12 cellular contexts compared by ENCODE assay signal in genomic region chr11:62852523-62853188, GRCh38. TPM values are rescaled to one million over a fixed set of nuclear protein-coding genes. Genes with fewer than 3 reads are reported as not detected.
A peak's percentile ranks its signal among the peaks of the same experiment; 100 is the strongest.
DNase-seq lines count a peak whose midpoint lies in the region; ATAC-seq, FAIRE-seq and TF ChIP-seq lines count a peak whose summit lies in the region.
"Had no signal": no experiment of that assay in that cellular context is flagged by ENCODE, and none has a peak within 500 bp of the region (broad histone marks: within the 10 kb centered on the region; RNA-seq: fewer than 3 reads in every experiment).

No MANE protein-coding gene starts in this region.

- H3K4me3 ChIP-seq in LNCaP clone FGC (ENCODE audit: low read depth, low read length) (peak overlapping the region; percentile 91), osteoblast (ENCODE audit: insufficient read depth, low read length) (no peak overlapping the region)

- no peak for ATAC-seq in HG03354 (IDR thresholded peaks at IDR 0.05; ENCODE audit: poor library complexity, severe bottlenecking, unreplicated experiment)
- ATAC-seq in GM18519 (IDR thresholded peaks at IDR 0.05; ENCODE audit: low FRiP score, unreplicated experiment) = no peak

- no peak for TF ChIP-seq CTCF in LNCaP clone FGC (IDR thresholded peaks at IDR 0.05; ENCODE audit: control insufficient read depth, extremely low read depth, insufficient read depth)
- no peak for TF ChIP-seq CTCF in brain (conservative IDR thresholded peaks at IDR 0.05)
- no peak for TF ChIP-seq CTCF in osteoblast (IDR thresholded peaks at IDR 0.05; ENCODE audit: extremely low read depth, low read depth, low read length)

- H3K4me1 ChIP-seq in osteoblast (ENCODE audit: insufficient read depth, low read length) = peaks cover 32% of the 10 kb centered on the region
- H3K4me1 ChIP-seq: parathyroid adenoma had no signal

- no peak overlapping the region for H2AFZ ChIP-seq in osteoblast (ENCODE audit: low read length)
- H2AFZ ChIP-seq: parathyroid adenoma had no signal

- H3K27me3 ChIP-seq in osteoblast (ENCODE audit: insufficient read depth, low read length) = no peaks in the 10 kb centered on the region

- peaks cover 36% of the 10 kb centered on the region for H3K79me2 ChIP-seq in osteoblast (ENCODE audit: insufficient read depth, low read length)

- H3K9me3 Mint-ChIP-seq in T-helper 1 cell treated with Interleukin-12 subunit alpha and Interleukin-12 subunit beta and Interleukin-4 antibody, amounts not matched to agents 30 μg/mL and 1 μg/mL, for 36 hours = no peaks in the 10 kb centered on the region
- H3K9me3 Mint-ChIP-seq in brain = peaks cover 0 to 4% (median 0%) of the 10 kb centered on the region in 5 experiments

- no peaks in the 10 kb centered on the region for H3K27me3 Mint-ChIP-seq in T-helper 1 cell treated with Interleukin-12 subunit alpha and Interleukin-12 subunit beta and Interleukin-4 antibody, amounts not matched to agents 30 μg/mL and 1 μg/mL, for 36 hours (ENCODE audit: low read depth)
- peaks cover 19% of the 10 kb centered on the region for H3K27me3 Mint-ChIP-seq in brain

- peak overlapping the region; percentile 94 for H3K4me2 ChIP-seq in osteoblast (ENCODE audit: insufficient read depth, low read length)

- no peak for DNase-seq in T-helper 1 cell
- no peak for DNase-seq in LNCaP clone FGC (ENCODE audit: low read depth)
- no peak for DNase-seq in osteoblast (ENCODE audit: insufficient read length, low spot score, missing footprints)
- DNase-seq in frontal cortex (ENCODE audit: low spot score in 2 of 2) = no peak
- DNase-seq: hippocampal formation, NCI-H69 had no signal

- H3K27ac ChIP-seq in osteoblast (ENCODE audit: low read depth, low read length) = no peak overlapping the region
- H3K27ac ChIP-seq: parathyroid adenoma had no signal

- FAIRE-seq in frontal cortex (lab: Jason Lieb, UNC) = no peak
- FAIRE-seq: A204.1 had no signal

- peak overlapping the region; percentile 97 for H3K4me3 Mint-ChIP-seq in T-helper 1 cell treated with Interleukin-12 subunit alpha and Interleukin-12 subunit beta and Interleukin-4 antibody, amounts not matched to agents 30 μg/mL and 1 μg/mL, for 36 hours
- H3K4me3 Mint-ChIP-seq in brain = peak overlapping the region; percentile 94 to 99 (median 96)

- peak overlapping the region; percentile 69 for H3K27ac Mint-ChIP-seq in T-helper 1 cell treated with Interleukin-12 subunit alpha and Interleukin-12 subunit beta and Interleukin-4 antibody, amounts not matched to agents 30 μg/mL and 1 μg/mL, for 36 hours
- H3K27ac Mint-ChIP-seq in brain = peak overlapping the region in 4 of 5 experiments; percentile 27 to 98 (median 77)

- peaks cover 37% of the 10 kb centered on the region for H3K36me3 ChIP-seq in osteoblast (ENCODE audit: insufficient read depth, low read length)

- H3K36me3 Mint-ChIP-seq in T-helper 1 cell treated with Interleukin-12 subunit alpha and Interleukin-12 subunit beta and Interleukin-4 antibody, amounts not matched to agents 30 μg/mL and 1 μg/mL, for 36 hours (ENCODE audit: low read depth) = peaks cover 44% of the 10 kb centered on the region
- H3K36me3 Mint-ChIP-seq in brain = peaks cover 40% of the 10 kb centered on the region

- H4K20me1 ChIP-seq in osteoblast (ENCODE audit: insufficient read depth, low read length) = peaks cover 40% of the 10 kb centered on the region

- peaks cover 41% of the 10 kb centered on the region for H3K4me1 Mint-ChIP-seq in T-helper 1 cell treated with Interleukin-12 subunit alpha and Interleukin-12 subunit beta and Interleukin-4 antibody, amounts not matched to agents 30 μg/mL and 1 μg/mL, for 36 hours (ENCODE audit: low read depth)
- H3K4me1 Mint-ChIP-seq in brain = peaks cover 43% of the 10 kb centered on the region

- no peaks in the 10 kb centered on the region for H3K9me3 ChIP-seq in osteoblast (ENCODE audit: low read depth, low read length)

RNA-seq across cellular contexts. Expression of gene WDR74, which starts 13.3 kb away (rescaled TPM):
- 58.7 TPM for polyA plus RNA-seq in brain (ENCODE audit: insufficient read depth, low read depth, low replicate concordance)
- total RNA-seq in osteoblast (31.2 and 34.0 TPM in 2 replicates), frontal cortex (48.5 TPM)

RNA-seq across cellular contexts. Expression of gene TEX54, which starts 20.0 kb away (rescaled TPM):
- not detected for polyA plus RNA-seq in brain (ENCODE audit: insufficient read depth, low read depth, low replicate concordance)
- total RNA-seq in osteoblast = not detected in 2 replicates
- total RNA-seq in frontal cortex = not detected

RNA-seq across cellular contexts. Expression of gene STX5, which starts 20.8 kb away (rescaled TPM):
- polyA plus RNA-seq in brain (ENCODE audit: insufficient read depth, low read depth, low replicate concordance) = 75.3 TPM
- total RNA-seq in osteoblast (35.8 and 40.7 TPM in 2 replicates), frontal cortex (31.0 TPM)

RNA-seq across cellular contexts. Expression of gene SLC3A2, which starts 28.0 kb away (rescaled TPM):
- 175 TPM for polyA plus RNA-seq in brain (ENCODE audit: insufficient read depth, low read depth, low replicate concordance)
- 217 and 259 TPM in 2 replicates for total RNA-seq in osteoblast
- 109 TPM for total RNA-seq in frontal cortex

RNA-seq across cellular contexts. Expression of gene NXF1, which starts 47.4 kb away (rescaled TPM):
- polyA plus RNA-seq in brain (ENCODE audit: insufficient read depth, low read depth, low replicate concordance) = 59.1 TPM
- 25.6 and 31.1 TPM in 2 replicates for total RNA-seq in osteoblast
- 10.6 TPM for total RNA-seq in frontal cortex
